ENCODE assay signal across 9 cellular contexts in the genomic region with DNA sequence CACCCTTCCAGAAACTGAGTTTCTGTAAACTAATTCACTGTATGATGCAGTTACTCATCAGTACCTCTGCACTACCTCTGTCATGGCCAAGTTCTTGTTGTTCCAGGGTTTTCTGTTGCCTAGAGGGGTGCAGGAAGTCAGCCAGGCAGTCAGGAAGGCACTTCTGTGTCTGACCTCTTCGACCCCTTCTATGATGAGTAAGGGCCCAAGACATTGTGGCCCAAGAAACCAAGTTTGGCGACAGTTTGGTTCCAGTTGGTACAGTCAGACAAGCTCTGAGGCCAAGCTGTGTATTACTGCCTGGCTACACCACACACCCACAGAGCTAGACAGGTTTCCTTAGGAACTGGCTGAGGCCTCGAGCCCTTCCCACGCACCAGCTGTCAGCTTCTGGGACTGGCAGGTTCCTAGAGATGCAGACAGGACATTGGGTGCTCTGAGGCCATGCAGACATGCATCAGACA. TPM values are rescaled to one million over a fixed set of nuclear protein-coding genes. Genes with fewer than 3 reads are reported as not detected.
DNase-seq lines count a peak whose midpoint lies in the region; ATAC-seq, FAIRE-seq and TF ChIP-seq lines count a peak whose summit lies in the region.
"Had no signal": no experiment of that assay in that cellular context is flagged by ENCODE, and none has a peak within 500 bp of the region (broad histone marks: within the 10 kb centered on the region; RNA-seq: fewer than 3 reads in every experiment).

No MANE protein-coding gene starts in this region.

- in situ Hi-C loops in HepG2 (cut with HindIII; ENCODE audit: extremely low pct_ligation_motif_present, low pct_unique_long_range_greater_than_20kb): no loop called here

- H3K4me2 ChIP-seq in HepG2 (ENCODE audit: low read depth, low read length): no peak overlapping the region

- CTCF ChIA-PET in activated CD8-positive, alpha-beta memory T cell treated with anti-CD3 and anti-CD28 coated beads, Interleukin-2, amount 10 ng/mL, durations not matched to agents 7 days and 5 days (lab: Charles Lee): interaction anchor here (2.4 kb wide), 1 partner anchor 9 kb away, joined by 6 read pairs; no protein-coding TSS in a partner anchor
- CTCF ChIA-PET in HepG2 (lab: Yijun Ruan, JAX; ENCODE audit: low intra/inter-chr PET ratio, low total read pairs): no interaction called here

- no peak overlapping the region for H3K9ac ChIP-seq in HepG2 (ENCODE audit: insufficient read depth, low read depth, low read length)

- 50 to 69% (median 56%) methylated on average over 2 to 4 of the region's 4 CpGs for WGBS in heart left ventricle, 4 donors
- 35 to 100% methylated on average over 1 to 4 of the region's 4 CpGs for WGBS in testis, 2 donors
- WGBS in HepG2 (ENCODE audit: low lambda C conversion rate): 95% methylated on average over 2 of the region's 4 CpGs

- no peak overlapping the region for H3K4me3 Mint-ChIP-seq in activated CD8-positive, alpha-beta memory T cell treated with anti-CD3 and anti-CD28 coated beads, Interleukin-2, amount 10 ng/mL, durations not matched to agents 7 days and 5 days

- no peak for TF ChIP-seq EP300 in HepG2 (IDR thresholded peaks at IDR 0.05; ENCODE audit: low read depth in 2 of 2, low read length in 2 of 2)
- TF ChIP-seq EP300 in HepG2 (CRISPR knock-in tag; IDR thresholded peaks at IDR 0.05; ENCODE audit: borderline replicate concordance): no peak

- H2AFZ ChIP-seq in HepG2 (ENCODE audit: low read length): no peak overlapping the region

- H3K27ac ChIP-seq in SJSA1 (no peak overlapping the region; the same call in 1 of the 2 replicates), heart left ventricle (peak overlapping the region in 9 of 12 donors; percentile 15 to 63 (median 36)), testis (peak overlapping the region in 1 of 2 donors; percentile 50), HepG2 (ENCODE audit: extremely low read length, insufficient read depth, low read length) (no peak overlapping the region)

- peaks cover 88% of the 10 kb centered on the region for H3K36me3 ChIP-seq in SJSA1
- peaks cover 0 to 47% (median 20%) of the 10 kb centered on the region in 9 donors for H3K36me3 ChIP-seq in heart left ventricle
- H3K36me3 ChIP-seq in testis (ENCODE audit: low read depth, missing control alignments): no peaks in the 10 kb centered on the region
- H3K36me3 ChIP-seq in HepG2 (replicated peaks in 1 of 2; ENCODE audit: control insufficient read depth in 1 of 2, insufficient read depth in 2 of 2, low read length in 2 of 2): peaks cover 12 to 35% of the 10 kb centered on the region in 2 experiments

- H4K20me1 ChIP-seq in HepG2 (ENCODE audit: insufficient read depth, low read length): no peaks in the 10 kb centered on the region

- H3K4me1 ChIP-seq in SJSA1 (replicated peaks) (peaks cover 52% of the 10 kb centered on the region), heart left ventricle (peaks cover 11 to 73% (median 56%) of the 10 kb centered on the region in 12 donors), testis (peaks cover 35% of the 10 kb centered on the region), HepG2 (ENCODE audit: insufficient read depth, low read length) (peaks cover 7% of the 10 kb centered on the region)

- intact Hi-C loops in heart left ventricle (cut with DNase I): no loop called here
- intact Hi-C loops in testis (cut with DNase I; ENCODE audit: low total_unique reads): no loop called here
- intact Hi-C loops in HepG2 (cut with micrococcal nuclease; ENCODE audit: unreplicated experiment): no loop called here

- DNase-seq in activated CD8-positive, alpha-beta memory T cell treated with anti-CD3 and anti-CD28 coated beads, Interleukin-2, amount 10 ng/mL, durations not matched to agents 7 days and 5 days: peak; percentile 50
- DNase-seq in activated CD8-positive, alpha-beta memory T cell treated with anti-CD3 and anti-CD28 coated beads, Interleukin-2, amount 50 U/mL, for 48 hours: no peak
- DNase-seq in SJSA1 (ENCODE audit: low read depth in 1 of 2, low spot score in 2 of 2) (peak; percentile 31 to 53), heart left ventricle (peak in 3 of 5 donors; percentile 72 to 88 (median 75)), testis (peak; percentile 43), HepG2 (ENCODE audit: low spot score) (no peak), middle frontal gyrus (ENCODE audit: extremely low spot score, low spot score) (no peak)

- no peak for TF ChIP-seq RAD21 in HepG2 (CRISPR knock-in tag; IDR thresholded peaks at IDR 0.05)

- H3K36me3 Mint-ChIP-seq in activated CD8-positive, alpha-beta memory T cell treated with anti-CD3 and anti-CD28 coated beads, Interleukin-2, amount 10 ng/mL, durations not matched to agents 7 days and 5 days: peaks cover 38% of the 10 kb centered on the region

- no peaks in the 10 kb centered on the region for H3K27me3 Mint-ChIP-seq in activated CD8-positive, alpha-beta memory T cell treated with anti-CD3 and anti-CD28 coated beads, Interleukin-2, amount 10 ng/mL, durations not matched to agents 7 days and 5 days

- no peaks in the 10 kb centered on the region for H3K9me3 Mint-ChIP-seq in activated CD8-positive, alpha-beta memory T cell treated with anti-CD3 and anti-CD28 coated beads, Interleukin-2, amount 10 ng/mL, durations not matched to agents 7 days and 5 days (ENCODE audit: low read depth)

- H3K4me3 ChIP-seq in SJSA1: no peak overlapping the region
- no peak overlapping the region for H3K4me3 ChIP-seq in heart left ventricle
- H3K4me3 ChIP-seq in testis: no peak overlapping the region
- no peak overlapping the region for H3K4me3 ChIP-seq in HepG2 (replicated peaks in 1 of 3; ENCODE audit: insufficient read depth in 1 of 3, low read depth in 2 of 3, low read length in 3 of 3)

- POLR2A ChIA-PET in HepG2 (lab: Yijun Ruan, JAX): no interaction called here

- no peak for TF ChIP-seq CTCF in heart left ventricle (IDR thresholded peaks at IDR 0.05)
- no peak for TF ChIP-seq CTCF in testis (IDR thresholded peaks at IDR 0.05)
- no peak for TF ChIP-seq CTCF in HepG2 (CRISPR knock-in tag; IDR thresholded peaks at IDR 0.05)

- H3K9me3 ChIP-seq in SJSA1 (replicated peaks): no peaks in the 10 kb centered on the region
- H3K9me3 ChIP-seq in heart left ventricle: no peaks in the 10 kb centered on the region
- no peaks in the 10 kb centered on the region for H3K9me3 ChIP-seq in testis
- H3K9me3 ChIP-seq in HepG2 (ENCODE audit: low read length): no peaks in the 10 kb centered on the region

- H3K4me1 Mint-ChIP-seq in activated CD8-positive, alpha-beta memory T cell treated with anti-CD3 and anti-CD28 coated beads, Interleukin-2, amount 10 ng/mL, durations not matched to agents 7 days and 5 days: peaks cover 35% of the 10 kb centered on the region

- no peak overlapping the region for H3K27ac Mint-ChIP-seq in activated CD8-positive, alpha-beta memory T cell treated with anti-CD3 and anti-CD28 coated beads, Interleukin-2, amount 10 ng/mL, durations not matched to agents 7 days and 5 days

- no TSS peak for BruUV-seq in HepG2 (replicated peaks; lab: Mats Ljungman, UMichigan)

- TF ChIP-seq POLR2A in heart left ventricle (IDR thresholded peaks at IDR 0.05) (no peak), testis (IDR thresholded peaks at IDR 0.05) (no peak), HepG2 (IDR thresholded peaks at IDR 0.05; ENCODE audit: insufficient read depth in 1 of 2, low read depth in 2 of 2, low read length in 2 of 2) (no peak)

- no peaks in the 10 kb centered on the region for H3K79me2 ChIP-seq in HepG2 (ENCODE audit: insufficient read depth, low read length)

- H3K27me3 ChIP-seq in SJSA1 (replicated peaks) (no peaks in the 10 kb centered on the region), heart left ventricle (no peaks in the 10 kb centered on the region), testis (no peaks in the 10 kb centered on the region), HepG2 (ENCODE audit: control insufficient read depth in 1 of 2, insufficient read depth in 2 of 2, low read length in 2 of 2) (no peaks in the 10 kb centered on the region)

- no peak for FAIRE-seq in HepG2 (lab: Jason Lieb, UNC)
- FAIRE-seq: G401.6 had no signal

- ATAC-seq in activated CD8-positive, alpha-beta memory T cell treated with anti-CD3 and anti-CD28 coated beads, Interleukin-2, amount 10 ng/mL, durations not matched to agents 7 days and 5 days: peak; percentile 35
- ATAC-seq in heart left ventricle: peak; percentile 61 to 89 (median 73)
- no peak for ATAC-seq in HepG2
- no peak for ATAC-seq in GM18511 (IDR thresholded peaks at IDR 0.05; ENCODE audit: unreplicated experiment)

TF ChIP-seq in HepG2, 621 proteins besides CTCF, POLR2A, EP300 and RAD21 (continues in another document):
- no peak for TF ChIP-seq MEIS2 (CRISPR knock-in tag; IDR thresholded peaks at IDR 0.05)
- no peak for TF ChIP-seq ZNF75D (CRISPR knock-in tag; IDR thresholded peaks at IDR 0.05; ENCODE audit: borderline replicate concordance)

RNA-seq across cellular contexts. Expression of gene TRAF3IP2, which starts 41.2 kb away (rescaled TPM):
- 10 to 100 TPM; 14.8 to 15.5 TPM for total RNA-seq in activated CD8-positive, alpha-beta memory T cell treated with anti-CD3 and anti-CD28 coated beads, Interleukin-2, amount 10 ng/mL, durations not matched to agents 7 days and 5 days
- total RNA-seq in SJSA1 (2014; rRNA removed; shearing (Covaris generic)): 25.2 and 30.4 TPM in 2 replicates
- total RNA-seq in heart left ventricle (10 to 100 TPM in 8 of 9 donors, 1 to 10 TPM in 1; 7.4 to 19.4 (median 12.9) TPM), testis (1 to 10 TPM; 8.5 to 9.4 TPM), HepG2 (2016; rRNA removed; fragmentation: Illumina TruSeq; extraction: Trizol) (7.2 and 8.1 TPM in 2 replicates)
- polyA plus RNA-seq in heart left ventricle (10 to 100 TPM; 10.5 to 14.4 TPM), testis (ENCODE audit: insufficient read depth, low read depth, low replicate concordance) (9.5 TPM), HepG2 (2011; rRNA removed) (6.7 and 9.0 TPM in 2 replicates)
- 3.0 and 3.4 TPM in 2 replicates for total RNA-seq in HepG2 (2016; cell fraction: cytosol; rRNA removed; fragmentation: Illumina TruSeq; extraction: Trizol; ENCODE audit: low read depth)
- 6.7 and 7.7 TPM in 2 replicates for total RNA-seq in HepG2 (2016; cell fraction: insoluble cytoplasmic fraction; rRNA removed; fragmentation: Illumina TruSeq; extraction: Trizol)
- 8.2 and 8.7 TPM in 2 replicates for total RNA-seq in HepG2 (2016; cell fraction: membrane; rRNA removed; fragmentation: Illumina TruSeq; extraction: Trizol)
- total RNA-seq in HepG2 (2016; cell fraction: nucleus; rRNA removed; fragmentation: Illumina TruSeq; extraction: Trizol): 4.9 and 7.7 TPM in 2 replicates
- polyA plus RNA-seq in HepG2 (2011; cell fraction: cytosol; rRNA removed): 6.2 and 8.5 TPM in 2 replicates
- 3.9 and 4.2 TPM in 2 replicates for polyA plus RNA-seq in HepG2 (2011; cell fraction: nucleus; rRNA removed)
- 7.5 and 14.6 TPM in 2 replicates for polyA plus RNA-seq in HepG2 (2012)
- polyA plus RNA-seq in HepG2 (2016; cell fraction: cytosol; fragmentation: Illumina TruSeq; extraction: Trizol; ENCODE audit: low read depth): 2.9 and 3.1 TPM in 2 replicates
- polyA plus RNA-seq in HepG2 (2016; cell fraction: insoluble cytoplasmic fraction; fragmentation: Illumina TruSeq; extraction: Trizol; ENCODE audit: low read depth): 7.0 and 10.0 TPM in 2 replicates
- polyA plus RNA-seq in HepG2 (2016; cell fraction: membrane; fragmentation: Illumina TruSeq; extraction: Trizol; ENCODE audit: low read depth): 5.9 and 7.5 TPM in 2 replicates
- 4.2 and 6.1 TPM in 2 replicates for polyA plus RNA-seq in HepG2 (2016; cell fraction: nucleus; fragmentation: Illumina TruSeq; extraction: Trizol; ENCODE audit: insufficient read depth, low read depth)
- 22.7 and 33.3 TPM in 2 replicates for polyA minus RNA-seq in HepG2 (2011; rRNA and poly(A)+ RNA removed; ENCODE audit: low replicate concordance)
- 5.7 and 6.9 TPM in 2 replicates for polyA minus RNA-seq in HepG2 (2011; cell fraction: cytosol; rRNA and poly(A)+ RNA removed)
- 5.8 TPM in 2 replicates for polyA minus RNA-seq in HepG2 (2011; cell fraction: nucleus; rRNA and poly(A)+ RNA removed)

Comparison
In these comparisons a context has a peak if more than half of its experiments do, and no peak if none do; other contexts are left out.
1. DNase-seq: peak in activated CD8-positive, alpha-beta memory T cell treated with anti-CD3 and anti-CD28 coated beads, Interleukin-2, amount 10 ng/mL, durations not matched to agents 7 days and 5 days (single experiment), SJSA1 (2 of 2), heart left ventricle (3 of 5) and testis (single experiment); none in activated CD8-positive, alpha-beta memory T cell treated with anti-CD3 and anti-CD28 coated beads, Interleukin-2, amount 50 U/mL, for 48 hours (single experiment), HepG2 (single experiment) and middle frontal gyrus (single experiment).
2. ATAC-seq: peak in activated CD8-positive, alpha-beta memory T cell treated with anti-CD3 and anti-CD28 coated beads, Interleukin-2, amount 10 ng/mL, durations not matched to agents 7 days and 5 days (single experiment) and heart left ventricle (4 of 4); none in HepG2 (single experiment) and GM18511 (single experiment).
3. H3K27ac ChIP-seq: peak in heart left ventricle (9 of 12); none in SJSA1 (single experiment) and HepG2 (single experiment).